ENCODE assay signal across 8 cellular contexts in the genomic region with DNA sequence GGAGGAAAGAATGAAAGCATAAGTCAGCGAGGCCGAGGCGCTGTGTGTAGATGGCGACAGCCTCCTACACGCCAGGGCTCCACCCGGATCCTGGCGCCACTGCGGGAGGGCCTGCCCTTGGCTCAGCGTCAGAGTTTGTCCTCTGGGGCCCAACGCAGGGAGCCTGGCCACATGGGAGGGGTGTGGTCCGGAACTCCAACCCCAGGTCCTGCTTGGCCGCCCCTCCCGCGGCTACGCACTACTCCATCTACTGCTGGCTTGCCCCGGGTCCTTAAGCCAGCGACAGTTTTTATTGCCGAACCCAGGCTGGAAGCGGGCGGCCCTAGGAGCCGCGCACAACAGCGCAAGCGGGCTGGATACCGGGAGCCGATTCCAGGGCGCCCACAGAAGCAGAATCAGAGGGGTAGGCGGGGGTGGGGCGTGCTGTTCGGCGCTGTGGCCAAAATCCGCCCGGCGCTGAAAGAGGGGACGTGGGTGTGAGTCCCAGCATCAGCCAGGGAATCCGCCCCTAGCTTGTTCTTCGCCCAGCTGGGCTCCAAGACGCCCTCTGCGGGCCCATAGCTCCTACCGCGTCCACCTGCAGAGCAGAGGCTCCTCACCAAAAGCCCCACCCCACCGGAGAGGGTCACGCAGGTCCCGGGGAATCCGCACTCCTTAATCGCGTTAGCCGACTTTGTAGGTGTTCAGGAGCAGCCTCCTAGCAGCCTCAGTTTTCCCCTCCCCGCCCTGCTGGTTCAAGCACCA.
DNase-seq lines count a peak whose midpoint lies in the region; ATAC-seq and TF ChIP-seq lines count a peak whose summit lies in the region.

No MANE protein-coding gene starts in this region.

- TF ChIP-seq CTCF in nephron progenitor cell (IDR thresholded peaks at IDR 0.05): no peak

- DNase-seq in CMK (ENCODE audit: low read depth): peak; percentile 70
- peak; percentile 84 to 92 for DNase-seq in HAP-1 (ENCODE audit: low spot score in 2 of 2)
- DNase-seq in NOMO-1 treated with dmso at 0.1 percent for 144 hours (lab: John Stamatoyannopoulos, UW; ENCODE audit: unreplicated experiment): peak; percentile 72
- peak; percentile 58 to 67 for DNase-seq in activated T-cell treated with anti-CD3 and anti-CD28 coated beads, Interleukin-2, amount 50 U/mL, for 48 hours
- peak; percentile 50 for DNase-seq in fibroblast of peridontal ligament (ENCODE audit: extremely low read depth)
- peak; percentile 63 for DNase-seq in nephron progenitor cell

- no peak overlapping the region for H3K27ac Mint-ChIP-seq in nephron progenitor cell

- H3K36me3 ChIP-seq in HAP-1 (replicated peaks): no peaks in the 10 kb centered on the region

- peaks cover 69% of the 10 kb centered on the region for H3K27me3 Mint-ChIP-seq in nephron progenitor cell (ENCODE audit: low read depth, poor library complexity)

- in situ Hi-C loops in HAP-1 (cut with MboI; ENCODE audit: low sequenced_read_pairs): no loop called here

- no peaks in the 10 kb centered on the region for H3K27me3 ChIP-seq in HAP-1 (ENCODE audit: low read depth)

- H3K9me3 ChIP-seq in HAP-1: no peaks in the 10 kb centered on the region

- ATAC-seq in HG02884 (IDR thresholded peaks at IDR 0.05; ENCODE audit: unreplicated experiment): no peak
- ATAC-seq in GM19328 (IDR thresholded peaks at IDR 0.05; ENCODE audit: unreplicated experiment): no peak

- peak overlapping the region; percentile 84 for H3K4me3 Mint-ChIP-seq in nephron progenitor cell

- peaks cover 58% of the 10 kb centered on the region for H3K4me1 Mint-ChIP-seq in nephron progenitor cell

- H3K4me3 ChIP-seq in HAP-1: peak overlapping the region; percentile 44

- H3K9me3 Mint-ChIP-seq in nephron progenitor cell: no peaks in the 10 kb centered on the region

- peaks cover 33% of the 10 kb centered on the region for H3K4me1 ChIP-seq in HAP-1

- H3K36me3 Mint-ChIP-seq in nephron progenitor cell (ENCODE audit: low read depth): no peaks in the 10 kb centered on the region
